1 cellular context compared by ENCODE assay signal in the genomic region with DNA sequence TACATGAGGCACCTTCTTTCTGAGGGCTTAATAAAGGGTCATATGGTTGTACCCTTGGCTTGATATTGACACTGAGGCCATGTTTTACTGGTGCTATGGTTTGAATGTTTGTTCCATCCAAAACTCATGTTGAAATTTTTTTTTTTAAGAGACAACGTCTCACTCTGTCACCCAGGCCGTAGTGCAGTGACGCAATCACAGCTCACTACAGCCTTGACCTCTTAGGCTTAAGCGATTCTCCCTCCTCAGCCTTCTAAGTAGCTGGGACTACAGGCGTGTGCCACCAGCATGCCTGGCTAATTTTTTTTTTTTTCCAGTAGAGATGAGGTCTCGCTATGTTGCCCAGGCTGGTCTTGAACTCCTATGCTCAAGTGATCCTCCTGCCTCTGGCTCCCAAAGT.
A peak's percentile ranks its signal among the peaks of the same experiment; 100 is the strongest.
TF ChIP-seq lines count a peak whose summit lies in the region.

No MANE protein-coding gene starts in this region.

TF ChIP-seq in HepG2, 621 proteins besides CTCF, POLR2A, EP300 and RAD21 (continued from another document):
- TF ChIP-seq CREB1 (IDR thresholded peaks at IDR 0.05) (no peak), CREB1 (CRISPR knock-in tag; IDR thresholded peaks at IDR 0.05) (no peak), CEBPG (CRISPR knock-in tag; IDR thresholded peaks at IDR 0.05) (0 out of 2 replicates have a peak, but pooled peaks have one; percentile 12)
TF ChIP-seq in HepG2: peak in this region for 3.
